16 cellular contexts compared by ENCODE assay signal in the genomic region with DNA sequence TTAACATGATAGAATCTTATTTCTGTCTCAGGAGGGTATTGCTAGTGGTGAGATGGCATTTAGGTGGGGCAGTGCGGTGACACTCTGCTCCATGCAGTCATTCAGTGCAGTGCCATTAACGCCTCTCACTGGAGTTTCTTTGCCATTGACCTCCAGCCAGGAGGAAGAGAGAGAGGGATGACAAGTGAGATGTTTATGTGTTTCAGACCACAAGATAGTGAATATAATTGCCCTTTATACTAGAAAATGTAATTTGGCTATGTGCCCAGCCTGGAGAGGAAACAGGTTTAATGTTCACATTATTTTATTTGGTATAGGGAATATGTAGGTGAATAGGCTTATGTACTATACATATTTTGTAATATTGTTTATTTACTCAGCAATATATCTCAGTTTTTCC.
"Had no signal": no experiment of that assay in that cellular context is flagged by ENCODE, and none has a peak within 500 bp of the region (broad histone marks: within the 10 kb centered on the region; RNA-seq: fewer than 3 reads in every experiment).

No MANE protein-coding gene starts in this region.

- H3K9me3 ChIP-seq: esophagus squamous epithelium, ovary, upper lobe of left lung had no signal

- H3K36me3 ChIP-seq: esophagus squamous epithelium, neural progenitor cell, ovary, upper lobe of left lung had no signal

- H3K4me3 ChIP-seq: esophagus squamous epithelium, lung, neural progenitor cell, ovary, upper lobe of left lung had no signal

- H3K27me3 ChIP-seq: esophagus squamous epithelium, neural progenitor cell, ovary, upper lobe of left lung had no signal

- ATAC-seq: activated CD8-positive, alpha-beta T cell treated with anti-CD3 and anti-CD28 coated beads, Interleukin-2, amount 10 ng/mL, durations not matched to agents 7 days and 5 days; left colon had no signal

- DNase-seq: activated CD4-positive, alpha-beta T cell treated with anti-CD3 and anti-CD28 coated beads for 4 hours; activated CD8-positive, alpha-beta memory T cell treated with anti-CD3 and anti-CD28 coated beads, Interleukin-2, amount 50 U/mL, for 48 hours; activated CD8-positive, alpha-beta T cell treated with anti-CD3 and anti-CD28 coated beads, Interleukin-2, amount 10 ng/mL, durations not matched to agents 7 days and 5 days; activated naive CD8-positive, alpha-beta T cell treated with anti-CD3 and anti-CD28 coated beads, Interleukin-2, amount 10 ng/mL, durations not matched to agents 7 days and 5 days; anterior cingulate cortex; esophagus squamous epithelium; foreskin fibroblast; head of caudate nucleus; left colon; midbrain; ovary; stimulated activated CD4-positive, alpha-beta T cell treated with anti-CD3 and anti-CD28 coated beads, Interleukin-12 subunit alpha, Interleukin-12 subunit beta, amount 100 ng/mL, for 4 hours; stimulated activated naive CD4-positive, alpha-beta T cell treated with Interleukin-2 at 50 U/mL for 16 hours; upper lobe of left lung had no signal
